ENCODE assay signal across 1 cellular context in genomic region chr12:96698521-96698920, GRCh38.
TF ChIP-seq lines count a peak whose summit lies in the region.

No MANE protein-coding gene starts in this region.

TF ChIP-seq in HCT116, 20 proteins besides CTCF, POLR2A, EP300 and RAD21 (continued from another document):
- no peak for TF ChIP-seq ZBTB33 (IDR thresholded peaks at IDR 0.05; ENCODE audit: extremely low read depth, insufficient replicate concordance, low read length)
- TF ChIP-seq ELF1 (IDR thresholded peaks at IDR 0.05; ENCODE audit: borderline replicate concordance, low read depth) = no peak
- TF ChIP-seq ZNF274 (IDR thresholded peaks at IDR 0.05; ENCODE audit: low read depth, low read length) = no peak
- TF ChIP-seq MAX (IDR thresholded peaks at IDR 0.05) = no peak
- no peak for TF ChIP-seq CEBPB (IDR thresholded peaks at IDR 0.05; ENCODE audit: low read depth)
- no peak for TF ChIP-seq SIN3A (IDR thresholded peaks at IDR 0.05; ENCODE audit: low read depth)
- TF ChIP-seq ZFX (IDR thresholded peaks at IDR 0.05) = no peak
- TF ChIP-seq EZH2 (IDR thresholded peaks at IDR 0.05) = no peak
- TF ChIP-seq SRF (IDR thresholded peaks at IDR 0.05; ENCODE audit: low read depth) = no peak
- no peak for TF ChIP-seq ATF3 (IDR thresholded peaks at IDR 0.05)
- no peak for TF ChIP-seq EGR1 (IDR thresholded peaks at IDR 0.05; ENCODE audit: low read depth)
- TF ChIP-seq CBX3 (IDR thresholded peaks at IDR 0.05; ENCODE audit: low read depth) = no peak
